ENCODE assay signal across 9 cellular contexts in the genomic region with DNA sequence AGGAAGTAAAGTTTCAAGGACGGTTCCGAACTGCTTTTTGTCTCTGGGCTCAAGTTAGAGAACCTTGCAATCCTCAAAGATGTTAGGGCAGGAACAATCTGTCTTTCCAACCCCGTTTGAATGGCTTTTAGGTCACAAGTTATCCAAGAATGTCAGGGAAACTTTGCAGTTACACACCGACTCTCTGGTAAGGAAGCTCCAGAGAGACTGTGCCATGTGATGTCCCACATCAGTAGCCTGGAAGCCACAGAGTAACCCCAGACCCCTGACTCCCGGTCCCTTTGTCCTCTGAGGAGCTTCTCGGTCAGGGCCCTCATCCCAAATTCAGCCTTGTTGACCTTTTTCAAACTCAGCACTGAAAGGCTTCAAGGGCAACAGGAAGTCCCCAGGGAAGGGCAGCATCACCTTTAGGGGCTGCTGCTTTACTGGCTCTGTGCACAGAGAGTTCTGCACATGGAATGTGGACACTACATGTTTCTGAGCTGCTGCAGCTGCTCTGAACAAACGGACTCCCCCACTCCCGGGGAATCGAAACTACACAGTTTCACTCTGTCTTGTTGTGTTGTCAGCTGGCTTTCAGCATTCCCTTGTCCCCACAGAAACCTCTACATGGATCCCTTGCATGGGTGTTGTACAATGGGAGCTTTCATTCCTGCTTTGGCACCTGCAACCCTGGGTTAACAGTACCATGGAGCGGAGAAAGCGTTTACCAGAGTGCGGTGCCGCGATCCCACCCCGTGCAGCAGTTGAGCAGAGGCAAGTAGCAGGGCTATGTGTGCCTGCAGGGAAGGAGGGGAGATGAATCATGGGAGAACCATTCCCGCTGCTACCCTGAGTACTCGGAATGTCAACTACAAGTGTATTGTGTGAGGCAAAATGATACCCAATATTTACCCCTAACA.
A peak's percentile ranks its signal among the peaks of the same experiment; 100 is the strongest.
DNase-seq lines count a peak whose midpoint lies in the region; ATAC-seq and TF ChIP-seq lines count a peak whose summit lies in the region.
"Had no signal": no experiment of that assay in that cellular context is flagged by ENCODE, and none has a peak within 500 bp of the region (broad histone marks: within the 10 kb centered on the region; RNA-seq: fewer than 3 reads in every experiment).

No MANE protein-coding gene starts in this region.

- H3K27ac ChIP-seq in HUES64 (ENCODE audit: low read depth, low read length) (peak overlapping the region; percentile 79), mammary epithelial cell (ENCODE audit: insufficient read depth, low read depth, low read length) (peak overlapping the region; percentile 95), temporal lobe (ENCODE audit: low read depth, low read length) (peak overlapping the region; percentile 4)

- WGBS in HUES64, result 79% methylated on average over 17 of the region's 17 CpGs
- WGBS in mammary epithelial cell (ENCODE audit: low coverage, missing lambda C conversion rate), result 5% methylated on average over 16 of the region's 17 CpGs

- intact Hi-C loops in mammary epithelial cell (cut with micrococcal nuclease), result loop anchor here (1.0 to 10.0 kb wide), 14 partner anchors 24 to 705 kb away; no protein-coding TSS in a partner anchor

- H3K4me3 Mint-ChIP-seq in stimulated activated memory B cell treated with anti-CD40 and anti-IgM and Interleukin-4, amounts not matched to agents 10 μg/mL and 1 μg/mL and 100 μg/mL, for 72 hours, result no peak overlapping the region

- H3K36me3 Mint-ChIP-seq in stimulated activated memory B cell treated with anti-CD40 and anti-IgM and Interleukin-4, amounts not matched to agents 10 μg/mL and 1 μg/mL and 100 μg/mL, for 72 hours, result no peaks in the 10 kb centered on the region

- H3K4me1 Mint-ChIP-seq in stimulated activated memory B cell treated with anti-CD40 and anti-IgM and Interleukin-4, amounts not matched to agents 10 μg/mL and 1 μg/mL and 100 μg/mL, for 72 hours, result no peaks in the 10 kb centered on the region

- H3K36me3 ChIP-seq in HUES64 (ENCODE audit: insufficient read depth, low read length), result no peaks in the 10 kb centered on the region
- no peaks in the 10 kb centered on the region for H3K36me3 ChIP-seq in mammary epithelial cell (ENCODE audit: insufficient read depth, low read length)

- in situ Hi-C loops in mammary epithelial cell (cut with MboI; ENCODE audit: low sequenced_read_pairs in 2 of 2), result loop anchor here (5.0 to 25.0 kb wide), 4 partner anchors 360 to 590 kb away; a partner anchor contains a TSS

- dilution Hi-C loops in mammary epithelial cell (cut with HindIII; ENCODE audit: low sequenced_read_pairs), result no loop called here

- peak overlapping the region; percentile 58 for H2AFZ ChIP-seq in mammary epithelial cell (ENCODE audit: low read depth, low read length)

- peak; percentile 93 for DNase-seq in mammary epithelial cell
- DNase-seq in left lobe of liver (ENCODE audit: low spot score), result no peak
- DNase-seq in NCI-H748 (lab: John Stamatoyannopoulos, UW; ENCODE audit: unreplicated experiment), result no peak
- DNase-seq in stimulated activated CD4-positive, alpha-beta T cell treated with anti-CD3 and anti-CD28 coated beads, Interleukin-15, amount 100 ng/mL, for 24 hours, result no peak
- no peak for DNase-seq in NOMO-1 treated with DMSO at 0.1 percent for 48 hours (lab: John Stamatoyannopoulos, UW; ENCODE audit: unreplicated experiment)
- DNase-seq: activated CD4-positive, CD25-positive, alpha-beta regulatory T cell treated with anti-CD3 and anti-CD28 coated beads, Interleukin-2, amount 50 U/mL, for 72 hours had no signal

- H3K4me3 ChIP-seq in HUES64 (ENCODE audit: low read length) (no peak overlapping the region), mammary epithelial cell (replicated peaks in 1 of 3; ENCODE audit: insufficient read depth in 1 of 3, low read depth in 2 of 3, low read length in 3 of 3) (peak overlapping the region in 1 of 3 experiments; percentile 23)

- no peak overlapping the region for H3K27ac Mint-ChIP-seq in stimulated activated memory B cell treated with anti-CD40 and anti-IgM and Interleukin-4, amounts not matched to agents 10 μg/mL and 1 μg/mL and 100 μg/mL, for 72 hours

- H3K9ac ChIP-seq in HUES64 (ENCODE audit: low read depth, low read length) (peak overlapping the region; percentile 40; the same call in 1 of the 2 replicates), mammary epithelial cell (ENCODE audit: insufficient read depth, low read length) (peak overlapping the region; percentile 75)

- no peaks in the 10 kb centered on the region for H3K79me2 ChIP-seq in mammary epithelial cell (ENCODE audit: insufficient read depth, low read length)

- CTCF ChIA-PET in mammary epithelial cell (lab: Charles Lee; ENCODE audit: low non-redundant PET), result interaction anchor here (0.6 to 1.5 kb wide), 6 partner anchors 25 to 408 kb away, joined by 3 to 7 read pairs (median 3); a partner anchor contains a TSS

- BruUV-seq in mammary epithelial cell (replicated peaks; lab: Mats Ljungman, UMichigan), result TSS peak; percentile 50

- H3K27me3 Mint-ChIP-seq in stimulated activated memory B cell treated with anti-CD40 and anti-IgM and Interleukin-4, amounts not matched to agents 10 μg/mL and 1 μg/mL and 100 μg/mL, for 72 hours, result no peaks in the 10 kb centered on the region

- TF ChIP-seq CTCF in mammary epithelial cell (conservative IDR thresholded peaks at IDR 0.05 in 1 of 2, IDR thresholded peaks at IDR 0.05 in 1 of 2; ENCODE audit: extremely low read depth in 1 of 2, insufficient read depth in 1 of 2, low read depth in 1 of 2, low read length in 2 of 2), result peak in 1 of 2 donors; percentile 16

- peak; percentile 46 for ATAC-seq in left lobe of liver
- ATAC-seq in stimulated activated memory B cell treated with anti-CD40 and anti-IgM and Interleukin-4, amounts not matched to agents 10 μg/mL and 1 μg/mL and 100 μg/mL, for 72 hours, result no peak

- peaks cover 32% of the 10 kb centered on the region for H3K4me1 ChIP-seq in HUES64 (ENCODE audit: insufficient read depth, low read length)
- H3K4me1 ChIP-seq in mammary epithelial cell (ENCODE audit: insufficient read depth, low read length), result peaks cover 38% of the 10 kb centered on the region

- no peaks in the 10 kb centered on the region for H4K20me1 ChIP-seq in mammary epithelial cell (ENCODE audit: insufficient read depth, low read length)

- peak overlapping the region; percentile 75 for H3K4me2 ChIP-seq in mammary epithelial cell (ENCODE audit: insufficient read depth, low read depth, low read length)

- H3K9me3 ChIP-seq in HUES64 (ENCODE audit: insufficient read depth, low read depth, low read length) (no peaks in the 10 kb centered on the region), mammary epithelial cell (replicated peaks; ENCODE audit: insufficient read depth, low read length) (no peaks in the 10 kb centered on the region)

- H3K27me3 ChIP-seq in HUES64 (ENCODE audit: insufficient read depth, low read length) (no peaks in the 10 kb centered on the region), mammary epithelial cell (ENCODE audit: insufficient read depth, low read length) (no peaks in the 10 kb centered on the region)

- H3K9me3 Mint-ChIP-seq in stimulated activated memory B cell treated with anti-CD40 and anti-IgM and Interleukin-4, amounts not matched to agents 10 μg/mL and 1 μg/mL and 100 μg/mL, for 72 hours, result no peaks in the 10 kb centered on the region

Comparison
In these comparisons a context has a peak if more than half of its experiments do, and no peak if none do; other contexts are left out.
1. H3K27ac ChIP-seq: peak in every context shown above with its lines; median percentile 95 in mammary epithelial cell; 79 in HUES64; 4 in temporal lobe.